In the genomic region with DNA sequence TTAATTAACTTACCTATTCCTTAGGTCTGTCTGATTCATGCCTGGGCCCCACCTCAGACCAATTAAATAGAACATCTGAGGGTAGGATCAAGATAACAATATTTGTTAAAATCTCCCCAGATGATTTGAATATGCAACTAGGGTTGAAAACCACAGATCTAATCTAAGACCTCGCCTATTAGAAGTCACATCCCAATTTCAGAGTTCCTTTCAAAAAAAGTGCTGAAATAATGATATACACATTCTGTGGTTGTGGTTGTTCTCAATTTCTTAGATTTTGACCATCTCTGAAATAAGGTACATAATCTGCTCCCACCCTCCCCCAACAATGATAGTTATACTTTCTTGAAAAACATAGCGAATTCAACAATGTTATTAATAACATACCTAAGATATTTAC, we compare ENCODE assay signal across 24 cellular contexts. TPM values are rescaled to one million over a fixed set of nuclear protein-coding genes. Genes with fewer than 3 reads are reported as not detected.
"Had no signal": no experiment of that assay in that cellular context is flagged by ENCODE, and none has a peak within 500 bp of the region (broad histone marks: within the 10 kb centered on the region; RNA-seq: fewer than 3 reads in every experiment).

No MANE protein-coding gene starts in this region.

- H3K79me2 ChIP-seq: parathyroid adenoma had no signal

- H3K36me3 Mint-ChIP-seq: memory B cell; mesothelial cell of epicardium; stimulated activated memory B cell treated with anti-CD40 and anti-IgM and Interleukin-4, amounts not matched to agents 10 μg/mL and 1 μg/mL and 100 μg/mL, for 72 hours had no signal

- H3K4me1 ChIP-seq: prostate gland, tibial artery, uterus had no signal

- DNase-seq: effector memory CD4-positive, alpha-beta T cell; gastrocnemius medialis; heart right ventricle; hypothalamus; kidney; left cardiac atrium; left ventricle myocardium inferior; lower lobe of right lung; nephron progenitor cell; retina; right lobe of liver; stimulated activated CD4-positive, alpha-beta T cell treated with anti-CD3 and anti-CD28 coated beads, Interleukin-1b, Interleukin-23, amount 100 ng/mL, for 48 hours; stimulated activated CD4-positive, alpha-beta T cell treated with anti-CD3 and anti-CD28 coated beads, Interleukin-4, amount 100 ng/mL, for 24 hours; tibial artery; upper lobe of left lung; uterus had no signal

- H3K9me3 Mint-ChIP-seq: memory B cell; mesothelial cell of epicardium; nephron progenitor cell; stimulated activated naive CD8-positive, alpha-beta T cell treated with anti-CD3 and anti-CD28 coated beads, Interleukin-15, Interleukin-2, amounts not matched to agents 100 ng/mL and 50 ng/mL, for 24 hours had no signal

- H3K9me3 ChIP-seq: esophagus muscularis mucosa, gastrocnemius medialis, heart right ventricle, left ventricle myocardium inferior, lower lobe of right lung, prostate gland, right lobe of liver, tibial artery, upper lobe of left lung, uterus had no signal

- H3K4me3 Mint-ChIP-seq: memory B cell; mesothelial cell of epicardium; nephron progenitor cell; stimulated activated memory B cell treated with anti-CD40 and anti-IgM and Interleukin-4, amounts not matched to agents 10 μg/mL and 1 μg/mL and 100 μg/mL, for 72 hours; stimulated activated naive CD8-positive, alpha-beta T cell treated with anti-CD3 and anti-CD28 coated beads, Interleukin-15, Interleukin-2, amounts not matched to agents 100 ng/mL and 50 ng/mL, for 24 hours had no signal

- H3K27ac ChIP-seq: epithelial cell of prostate, esophagus muscularis mucosa, heart right ventricle, left ventricle myocardium inferior, lower lobe of right lung, parathyroid adenoma, prostate gland, tibial artery, upper lobe of left lung, uterus had no signal

- H3K27ac Mint-ChIP-seq: memory B cell; mesothelial cell of epicardium; nephron progenitor cell; stimulated activated memory B cell treated with anti-CD40 and anti-IgM and Interleukin-4, amounts not matched to agents 10 μg/mL and 1 μg/mL and 100 μg/mL, for 72 hours; stimulated activated naive CD8-positive, alpha-beta T cell treated with anti-CD3 and anti-CD28 coated beads, Interleukin-15, Interleukin-2, amounts not matched to agents 100 ng/mL and 50 ng/mL, for 24 hours had no signal

- H2AFZ ChIP-seq: parathyroid adenoma had no signal

- ATAC-seq: gastrocnemius medialis; heart right ventricle; left cardiac atrium; lower lobe of right lung; right lobe of liver; stimulated activated memory B cell treated with anti-CD40 and anti-IgM and Interleukin-4, amounts not matched to agents 10 μg/mL and 1 μg/mL and 100 μg/mL, for 72 hours had no signal

- H3K36me3 ChIP-seq: esophagus muscularis mucosa, gastrocnemius medialis, heart right ventricle, left ventricle myocardium inferior, lower lobe of right lung, prostate gland, right lobe of liver, tibial artery, upper lobe of left lung, uterus had no signal

- H3K4me3 ChIP-seq: esophagus muscularis mucosa, gastrocnemius medialis, heart right ventricle, left ventricle myocardium inferior, lower lobe of right lung, prostate gland, right lobe of liver, tibial artery, upper lobe of left lung, uterus had no signal

RNA-seq across cellular contexts. Expression of a gene that starts 27.8 kb away (rescaled TPM):
- total RNA-seq: left ventricle myocardium inferior had no signal
